Comparison of ENCODE assay signal across 8 cellular contexts in the genomic region with DNA sequence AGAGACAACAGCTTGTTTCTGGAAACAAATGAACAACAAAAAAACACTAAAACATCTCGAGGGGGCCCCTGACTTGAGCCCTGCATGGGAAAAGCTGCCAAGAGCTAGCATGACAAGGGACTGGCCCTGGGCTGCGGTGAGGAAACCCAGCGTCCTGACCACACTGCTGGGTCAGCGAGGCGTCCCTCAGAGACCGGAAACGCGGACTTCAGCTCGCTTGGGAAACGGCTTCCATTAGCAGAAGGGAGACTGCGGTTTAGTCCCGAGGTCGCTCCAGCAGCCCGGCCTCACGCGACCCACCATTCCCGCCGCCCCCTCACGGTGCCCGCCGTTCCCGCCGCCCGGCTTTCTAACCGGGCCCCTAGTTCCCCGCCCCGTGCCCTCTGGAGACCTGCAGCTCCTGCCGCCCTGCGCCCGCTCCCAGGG. TPM values are rescaled to one million over a fixed set of nuclear protein-coding genes. Genes with fewer than 3 reads are reported as not detected.
DNase-seq lines count a peak whose midpoint lies in the region; ATAC-seq, FAIRE-seq and TF ChIP-seq lines count a peak whose summit lies in the region.

No MANE protein-coding gene starts in this region.

- no peak for TF ChIP-seq CTCF in 22Rv1 (IDR thresholded peaks at IDR 0.05)
- TF ChIP-seq CTCF in GM06990 (IDR thresholded peaks at IDR 0.05; ENCODE audit: insufficient read depth, low read length, poor library complexity, severe bottlenecking) = no peak
- TF ChIP-seq CTCF in pancreas (IDR thresholded peaks at IDR 0.05) = no peak

- H3K4me3 ChIP-seq in GM06990 (replicated peaks; ENCODE audit: low read depth, low read length) (peak overlapping the region; percentile 70), pancreas (peak overlapping the region; percentile 56 to 85 (median 81))

- H3K27ac ChIP-seq in 22Rv1 (peak overlapping the region; percentile 83), pancreas (peak overlapping the region; percentile 95 to 97 (median 96))

- H3K27me3 ChIP-seq in GM06990 (replicated peaks; ENCODE audit: control insufficient read depth, insufficient read depth, low read length) (no peaks in the 10 kb centered on the region), pancreas (no peaks in the 10 kb centered on the region)

- H3K9me3 ChIP-seq in pancreas = no peaks in the 10 kb centered on the region

- H3K36me3 ChIP-seq in GM06990 (ENCODE audit: control insufficient read depth, insufficient read depth, low read length) (no peaks in the 10 kb centered on the region), pancreas (no peaks in the 10 kb centered on the region)

- FAIRE-seq in pancreas (lab: Jason Lieb, UNC) = no peak

- intact Hi-C loops in left cardiac atrium (cut with DNase I) (loop anchor here in 1 of 2 donors (10.0 kb wide), 2 partner anchors 904 to 1284 kb away; no protein-coding TSS in a partner anchor), pancreas (cut with DNase I) (no loop called here)

- 0 to 1% methylated on average over 18 to 30 of the region's 30 CpGs for WGBS in pancreas, 2 donors

- peaks cover 0 to 8% (median 3%) of the 10 kb centered on the region in 3 donors for H3K4me1 ChIP-seq in pancreas

- DNase-seq in GM06990 (ENCODE audit: extremely low read depth, insufficient read length) = peak; percentile 64
- DNase-seq in NCI-H748 (lab: John Stamatoyannopoulos, UW; ENCODE audit: unreplicated experiment) = peak; percentile 77
- DNase-seq in amniotic stem cell (lab: John Stamatoyannopoulos, UW) = peak; percentile 45
- DNase-seq in left cardiac atrium = peak; percentile 84
- peak in 5 of 6 donors; percentile 59 to 83 (median 67) for DNase-seq in pancreas
- DNase-seq in SHP77 treated with DMSO at 0.1 percent for 48 hours (lab: John Stamatoyannopoulos, UW) = no peak

- ATAC-seq in HG02610 (IDR thresholded peaks at IDR 0.05; ENCODE audit: unreplicated experiment) (peak; percentile 35), left cardiac atrium (peak; percentile 81 to 86), pancreas (peak; percentile 55 to 77 (median 69))

RNA-seq across cellular contexts. Expression of a gene that starts 0.6 kb away (rescaled TPM):
- total RNA-seq in left cardiac atrium = 10 to 100 TPM in 1 of 2 donors, 1 to 10 TPM in 1; 3.2 to 10.0 TPM
- 1 to 10 TPM; 4.4 to 7.3 (median 4.8) TPM for total RNA-seq in pancreas
- 1 to 10 TPM; 2.9 to 4.6 TPM for polyA plus RNA-seq in pancreas

RNA-seq across cellular contexts. Expression of a gene that starts 0.8 kb away (rescaled TPM):
- total RNA-seq in left cardiac atrium (1 to 10 TPM; 5.5 to 7.5 TPM), pancreas (1 to 10 TPM; 2.9 to 5.9 (median 3.7) TPM)
- 1 to 10 TPM; 2.5 to 3.4 TPM for polyA plus RNA-seq in pancreas
